ENCODE assay signal across 15 cellular contexts in the genomic region with DNA sequence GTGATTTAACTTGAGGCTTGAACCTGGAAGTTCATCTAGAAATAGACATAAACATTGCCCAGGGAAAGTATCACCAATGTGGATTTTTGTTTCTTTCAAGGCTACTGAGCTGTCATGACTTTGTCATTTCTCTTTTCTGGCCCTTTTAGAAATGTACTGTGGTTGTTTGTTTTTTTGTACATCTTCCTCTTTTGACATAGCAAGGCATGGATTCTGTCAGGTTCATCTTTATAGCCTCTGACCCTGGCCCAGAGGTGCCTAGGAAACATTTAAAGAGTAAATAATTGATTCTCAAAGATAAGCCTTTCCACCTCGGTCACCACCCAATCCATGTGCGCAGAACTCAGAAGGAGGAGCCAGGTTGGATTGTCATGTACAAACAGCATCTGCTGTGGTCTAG. TPM values are rescaled to one million over a fixed set of nuclear protein-coding genes. Genes with fewer than 3 reads are reported as not detected.
DNase-seq lines count a peak whose midpoint lies in the region; ATAC-seq and TF ChIP-seq lines count a peak whose summit lies in the region.
"Had no signal": no experiment of that assay in that cellular context is flagged by ENCODE, and none has a peak within 500 bp of the region (broad histone marks: within the 10 kb centered on the region; RNA-seq: fewer than 3 reads in every experiment).

No MANE protein-coding gene starts in this region.

- H3K4me1 ChIP-seq in BLaER1 (peaks cover 100% of the 10 kb centered on the region), DND-41 (ENCODE audit: insufficient read depth, low read length) (peaks cover 100% of the 10 kb centered on the region), mucosa of descending colon (ENCODE audit: low read depth) (no peaks in the 10 kb centered on the region)

- H3K4me3 Mint-ChIP-seq in T-helper 2 cell treated with Interferon-gamma antibody and Interleukin-4, amounts not matched to agents 5 μg/mL and 100 μg/mL, for 36 hours, result peak overlapping the region; percentile 72

- H3K27ac ChIP-seq in BLaER1 (no peak overlapping the region), DND-41 (ENCODE audit: low read length) (peak overlapping the region; percentile 89)
- H3K27ac ChIP-seq: epithelial cell of prostate, GM23248 had no signal

- H3K27me3 ChIP-seq in BLaER1 (no peaks in the 10 kb centered on the region), DND-41 (ENCODE audit: insufficient read depth, low read length, poor library complexity) (no peaks in the 10 kb centered on the region)

- H3K4me3 ChIP-seq in BLaER1, result no peak overlapping the region
- peak overlapping the region in 1 of 2 experiments; percentile 45; a peak in 2 of 4 replicates for H3K4me3 ChIP-seq in DND-41 (ENCODE audit: low read depth in 1 of 2, low read length in 2 of 2)
- no peak overlapping the region for H3K4me3 ChIP-seq in mucosa of descending colon
- H3K4me3 ChIP-seq: GM23248 had no signal

- peak overlapping the region; percentile 72; the same call in 1 of the 2 replicates for H3K4me2 ChIP-seq in BLaER1
- peak overlapping the region; percentile 83 for H3K4me2 ChIP-seq in DND-41 (ENCODE audit: insufficient read depth, low read length)

- H4K20me1 ChIP-seq in BLaER1 (peaks cover 97% of the 10 kb centered on the region), DND-41 (ENCODE audit: insufficient read depth, low read length) (peaks cover 19% of the 10 kb centered on the region)

- TF ChIP-seq POLR2A in erythroblast (IDR thresholded peaks at IDR 0.05; ENCODE audit: low read length), result no peak

- peaks cover 100% of the 10 kb centered on the region for H3K79me2 ChIP-seq in DND-41 (ENCODE audit: insufficient read depth, low read length)

- peak overlapping the region; percentile 51 for H3K27ac Mint-ChIP-seq in T-helper 2 cell treated with Interferon-gamma antibody and Interleukin-4, amounts not matched to agents 5 μg/mL and 100 μg/mL, for 36 hours

- H3K36me3 ChIP-seq in BLaER1 (peaks cover 43% of the 10 kb centered on the region), DND-41 (ENCODE audit: insufficient read depth, low read length) (peaks cover 51% of the 10 kb centered on the region), mucosa of descending colon (ENCODE audit: low read depth) (no peaks in the 10 kb centered on the region)

- H3K27me3 Mint-ChIP-seq in T-helper 2 cell treated with Interferon-gamma antibody and Interleukin-4, amounts not matched to agents 5 μg/mL and 100 μg/mL, for 36 hours (ENCODE audit: low read depth), result no peaks in the 10 kb centered on the region

- peaks cover 64% of the 10 kb centered on the region for H3K36me3 Mint-ChIP-seq in T-helper 2 cell treated with Interferon-gamma antibody and Interleukin-4, amounts not matched to agents 5 μg/mL and 100 μg/mL, for 36 hours (ENCODE audit: low read depth)

- intact Hi-C loops in mucosa of descending colon (cut with DNase I, micrococcal nuclease), result no loop called here

- H3K4me1 Mint-ChIP-seq in T-helper 2 cell treated with Interferon-gamma antibody and Interleukin-4, amounts not matched to agents 5 μg/mL and 100 μg/mL, for 36 hours (ENCODE audit: low read depth), result peaks cover 83% of the 10 kb centered on the region

- TF ChIP-seq CTCF in DND-41 (IDR thresholded peaks at IDR 0.05; ENCODE audit: borderline replicate concordance, extremely low read depth, low read length, poor library complexity, severe bottlenecking), result no peak
- TF ChIP-seq CTCF in mucosa of descending colon (IDR thresholded peaks at IDR 0.05), result no peak

- peak; percentile 23 for ATAC-seq in DND-41 (ENCODE audit: insufficient read depth, low read depth)
- ATAC-seq in GM21737 (IDR thresholded peaks at IDR 0.05; ENCODE audit: unreplicated experiment), result no peak
- no peak for ATAC-seq in mucosa of descending colon
- ATAC-seq in HG03565 (IDR thresholded peaks at IDR 0.05; ENCODE audit: unreplicated experiment), result no peak

- H3K9me3 ChIP-seq in BLaER1, result peaks cover 12% of the 10 kb centered on the region; the same call in 1 of the 2 replicates
- H3K9me3 ChIP-seq in DND-41 (ENCODE audit: insufficient read depth, low read length, severe bottlenecking), result no peaks in the 10 kb centered on the region
- no peaks in the 10 kb centered on the region for H3K9me3 ChIP-seq in mucosa of descending colon

- H3K9ac ChIP-seq in BLaER1 (no peak overlapping the region), DND-41 (ENCODE audit: low read depth, low read length) (peak overlapping the region; percentile 35)
- H3K9ac ChIP-seq: GM23248 had no signal

- no peak overlapping the region for H2AFZ ChIP-seq in DND-41 (ENCODE audit: low read depth, low read length)
- H2AFZ ChIP-seq: GM23248 had no signal

- peaks cover 9% of the 10 kb centered on the region for H3K9me3 Mint-ChIP-seq in T-helper 2 cell treated with Interferon-gamma antibody and Interleukin-4, amounts not matched to agents 5 μg/mL and 100 μg/mL, for 36 hours

- DNase-seq in DND-41 (peak; percentile 69), erythroblast (lab: John Stamatoyannopoulos, UW) (peak; percentile 33 to 53), SK-N-DZ (ENCODE audit: low spot score) (no peak), mucosa of descending colon (no peak)
- no peak for DNase-seq in T-helper 2 cell treated with Interferon-gamma antibody and Interleukin-4, amounts not matched to agents 5 μg/mL and 100 μg/mL, for 36 hours (ENCODE audit: low spot score)
- DNase-seq: activated gamma-delta T cell; GM23248; head of caudate nucleus; kidney; NCI-H187 treated with DMSO at 0.1 percent for 48 hours; stimulated activated CD8-positive, alpha-beta memory T cell treated with anti-CD3 and anti-CD28 coated beads, Interleukin-4, amount 100 ng/mL, for 48 hours had no signal

RNA-seq across cellular contexts. Expression of gene CHST11, which starts 8.6 kb away (rescaled TPM):
- 6.9 and 7.2 TPM in 2 replicates for polyA plus RNA-seq in SK-N-DZ (2014; cell fraction: cytosol; rRNA removed)
- polyA plus RNA-seq in SK-N-DZ (2014; cell fraction: nucleus; rRNA removed), result 2.9 and 7.1 TPM in 2 replicates
- total RNA-seq in mucosa of descending colon, result 10 to 100 TPM in 1 of 3 donors, 1 to 10 TPM in 2; 3.3 to 15.2 (median 6.6) TPM

Comparison
In these comparisons a context has a peak if more than half of its experiments do, and no peak if none do; other contexts are left out.
1. DNase-seq: peak in DND-41 (single experiment) and erythroblast (2 of 2); none in T-helper 2 cell treated with Interferon-gamma antibody and Interleukin-4, amounts not matched to agents 5 μg/mL and 100 μg/mL, for 36 hours (single experiment), SK-N-DZ (single experiment) and mucosa of descending colon (0 of 3).